ENCODE assay signal across 13 cellular contexts in the genomic region with DNA sequence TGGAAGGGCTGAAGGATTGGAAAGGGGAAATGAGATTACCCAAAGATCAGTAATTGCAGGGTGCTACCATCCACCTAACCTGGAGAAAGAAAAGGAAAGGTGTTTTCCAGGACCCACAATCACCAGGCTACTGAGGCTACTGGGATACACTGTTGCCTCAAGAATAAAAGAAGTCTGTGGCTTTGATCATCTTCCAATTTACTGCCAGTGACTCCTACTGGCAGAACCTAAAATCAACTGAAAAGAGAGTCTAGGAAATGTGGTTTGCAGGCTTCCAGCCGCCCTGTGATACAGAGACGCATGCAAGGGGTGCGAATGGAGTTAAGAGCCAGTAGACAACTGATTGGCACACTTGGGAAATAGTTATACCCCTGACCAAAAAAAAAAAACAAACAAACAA. TPM values are rescaled to one million over a fixed set of nuclear protein-coding genes. Genes with fewer than 3 reads are reported as not detected.
DNase-seq lines count a peak whose midpoint lies in the region; ATAC-seq and TF ChIP-seq lines count a peak whose summit lies in the region.
"Had no signal": no experiment of that assay in that cellular context is flagged by ENCODE, and none has a peak within 500 bp of the region (broad histone marks: within the 10 kb centered on the region; RNA-seq: fewer than 3 reads in every experiment).

No MANE protein-coding gene starts in this region.

- H3K27me3 ChIP-seq in Panc1 (ENCODE audit: control insufficient read depth, insufficient read depth, low read length) (peaks cover 4% of the 10 kb centered on the region; the same call in 1 of the 2 replicates), esophagus squamous epithelium (no peaks in the 10 kb centered on the region), psoas muscle (ENCODE audit: insufficient read depth in 3 of 3, low read length in 2 of 3) (peaks cover 0 to 2% (median 0%) of the 10 kb centered on the region in 3 donors)
- H3K27me3 ChIP-seq: vagina had no signal

- H3K27ac ChIP-seq in 22Rv1 (no peak overlapping the region), Panc1 (ENCODE audit: low read length) (no peak overlapping the region), esophagus squamous epithelium (no peak overlapping the region), psoas muscle (no peak overlapping the region)
- H3K27ac ChIP-seq: vagina had no signal

- H3K9me3 ChIP-seq in Panc1 (ENCODE audit: control insufficient read depth, insufficient read depth, low read depth, low read length): no peaks in the 10 kb centered on the region
- no peaks in the 10 kb centered on the region for H3K9me3 ChIP-seq in esophagus squamous epithelium
- H3K9me3 ChIP-seq in psoas muscle: peaks cover 7% of the 10 kb centered on the region
- H3K9me3 ChIP-seq: vagina had no signal

- TF ChIP-seq POLR2A in esophagus squamous epithelium (IDR thresholded peaks at IDR 0.05): no peak

- CTCF ChIA-PET in Panc1 (lab: Charles Lee): no interaction called here

- 37 to 58% methylated on average over 2 of the region's 3 CpGs for WGBS in esophagus squamous epithelium, 2 donors
- 69 to 76% (median 76%) methylated on average over 3 of the region's 3 CpGs for WGBS in psoas muscle, 3 donors

- intact Hi-C loops in Panc1 (cut with micrococcal nuclease; ENCODE audit: unreplicated experiment) (no loop called here), esophagus squamous epithelium (cut with DNase I) (no loop called here), psoas muscle (cut with DNase I) (no loop called here)

- TF ChIP-seq CTCF in 22Rv1 (IDR thresholded peaks at IDR 0.05) (peak; percentile 23), Panc1 (IDR thresholded peaks at IDR 0.05) (peak; percentile 43), fibroblast of mammary gland (conservative IDR thresholded peaks at IDR 0.05; ENCODE audit: control insufficient read depth, insufficient read depth, low read depth, low read length) (peak; percentile 41), esophagus squamous epithelium (IDR thresholded peaks at IDR 0.05) (no peak), psoas muscle (IDR thresholded peaks at IDR 0.05) (no peak)

- H3K36me3 ChIP-seq in Panc1 (ENCODE audit: control insufficient read depth, insufficient read depth, low read length) (no peaks in the 10 kb centered on the region), esophagus squamous epithelium (no peaks in the 10 kb centered on the region), psoas muscle (ENCODE audit: insufficient read depth in 1 of 2, low read depth in 1 of 2) (no peaks in the 10 kb centered on the region)
- H3K36me3 ChIP-seq: vagina had no signal

- ATAC-seq in Panc1 (peak; percentile 56; the same call in 1 of the 2 replicates), psoas muscle (no peak)
- ATAC-seq: activated CD4-positive, alpha-beta T cell treated with anti-CD3 and anti-CD28 coated beads for 36 hours; CD8-positive, alpha-beta T cell had no signal

- H3K4me3 ChIP-seq in Panc1 (ENCODE audit: low read depth in 2 of 2, low read length in 2 of 2): no peak overlapping the region
- no peak overlapping the region for H3K4me3 ChIP-seq in fibroblast of mammary gland (ENCODE audit: control insufficient read depth, low read depth, low read length)
- no peak overlapping the region for H3K4me3 ChIP-seq in esophagus squamous epithelium
- no peak overlapping the region for H3K4me3 ChIP-seq in psoas muscle
- H3K4me3 ChIP-seq: vagina had no signal

- POLR2A ChIA-PET in Panc1 (lab: Charles Lee): no interaction called here

- BruUV-seq in Panc1 (replicated peaks; lab: Mats Ljungman, UMichigan): no TSS peak

- H3K4me1 ChIP-seq in Panc1 (ENCODE audit: control insufficient read depth, insufficient read depth, low read length): no peaks in the 10 kb centered on the region
- no peaks in the 10 kb centered on the region for H3K4me1 ChIP-seq in esophagus squamous epithelium
- no peaks in the 10 kb centered on the region for H3K4me1 ChIP-seq in psoas muscle
- H3K4me1 ChIP-seq: vagina had no signal

- DNase-seq in ELF-1 (ENCODE audit: low read depth, low spot score) (peak; percentile 18), Panc1 (ENCODE audit: low read depth, low spot score) (no peak), fibroblast of mammary gland (ENCODE audit: low read depth) (peak; percentile 41), NCI-H2029 (lab: John Stamatoyannopoulos, UW) (no peak), NCI-H2107 (lab: John Stamatoyannopoulos, UW) (no peak), esophagus squamous epithelium (lab: John Stamatoyannopoulos, UW) (no peak), psoas muscle (no peak)
- DNase-seq: activated CD4-positive, alpha-beta T cell treated with anti-CD3 and anti-CD28 coated beads for 36 hours; activated naive CD8-positive, alpha-beta T cell treated with anti-CD3 and anti-CD28 coated beads for 36 hours; CD8-positive, alpha-beta T cell; NCI-H1092 treated with DMSO at 0.1 percent for 48 hours had no signal

- in situ Hi-C loops in Panc1 (cut with HindIII; ENCODE audit: low pct_unique_long_range_greater_than_20kb, low sequenced_read_pairs): no loop called here

RNA-seq across cellular contexts. Expression of gene TTL, which starts 16.6 kb away (rescaled TPM):
- total RNA-seq in Panc1 (2021; ENCODE audit: unreplicated experiment): 81.5 TPM
- polyA plus RNA-seq in Panc1 (2012; ENCODE audit: insufficient read length): 40.3 TPM
- 10 to 100 TPM; 11.6 to 24.2 (median 21.4) TPM for total RNA-seq in esophagus squamous epithelium
- 10 to 100 TPM; 44.1 to 72.0 (median 51.3) TPM for total RNA-seq in psoas muscle
- polyA plus RNA-seq in psoas muscle: 10 to 100 TPM; 19.0 to 49.8 (median 23.8) TPM

RNA-seq across cellular contexts. Expression of gene RGPD8, which starts 31.9 kb away (rescaled TPM):
- 20.9 TPM for total RNA-seq in Panc1 (2021; ENCODE audit: unreplicated experiment)
- 3.9 TPM for polyA plus RNA-seq in Panc1 (2012; ENCODE audit: insufficient read length)
- 10 to 100 TPM in 1 of 4 donors, 1 to 10 TPM in 3; 3.5 to 17.7 (median 6.6) TPM for total RNA-seq in esophagus squamous epithelium
- 1 to 10 TPM; 5.8 to 8.1 (median 6.2) TPM for total RNA-seq in psoas muscle
- polyA plus RNA-seq in psoas muscle: 1 to 10 TPM in 2 of 3 donors, not detected in 1; 1.2 to 3.5 TPM

Comparison
In these comparisons a context has a peak if more than half of its experiments do, and no peak if none do; other contexts are left out.
1. CTCF ChIP-seq: peak in 22Rv1 (single experiment), Panc1 (single experiment) and fibroblast of mammary gland (single experiment); none in esophagus squamous epithelium (0 of 6) and psoas muscle (single experiment).
2. DNase-seq: peak in ELF-1 (single experiment) and fibroblast of mammary gland (single experiment); none in Panc1 (single experiment), NCI-H2029 (single experiment), NCI-H2107 (single experiment), esophagus squamous epithelium (single experiment) and psoas muscle (0 of 2).